In genomic region chr6:3805448-3806123, GRCh38 we compare ENCODE assay signal across 1 cellular context.
TF ChIP-seq lines count a peak whose summit lies in the region.

No MANE protein-coding gene starts in this region.

TF ChIP-seq in HepG2, 621 proteins besides CTCF, POLR2A, EP300 and RAD21 (continued from another document and continues in another):
- peak; percentile 92; the same call in 1 of the 2 replicates for TF ChIP-seq FOXO4 (CRISPR knock-in tag; conservative IDR thresholded peaks at IDR 0.05)
- peak; percentile 57; the same call in 1 of the 2 replicates for TF ChIP-seq FOXK2 (IDR thresholded peaks at IDR 0.05)
- TF ChIP-seq FOXA1 (IDR thresholded peaks at IDR 0.05), result no peak
- no peak for TF ChIP-seq FOXA1 (CRISPR knock-in tag; IDR thresholded peaks at IDR 0.05)
- peak; percentile 40; the same call in 1 of the 2 replicates for TF ChIP-seq CEBPB (IDR thresholded peaks at IDR 0.05; ENCODE audit: borderline replicate concordance, low read depth, low read length)
- TF ChIP-seq DBP (CRISPR knock-in tag; IDR thresholded peaks at IDR 0.05; ENCODE audit: not compliant biosample characterization), result no peak
- no peak for TF ChIP-seq ZC3H13 (CRISPR knock-in tag; IDR thresholded peaks at IDR 0.05)
- peak; percentile 39; the same call in 1 of the 2 replicates for TF ChIP-seq MNT (IDR thresholded peaks at IDR 0.05)
- 0 out of 4 replicates have a peak, but pooled peaks of 1 of the 2 experiments have one; percentile 41 for TF ChIP-seq ATF4 (CRISPR knock-in tag; IDR thresholded peaks at IDR 0.05)
- TF ChIP-seq ZBTB49 (CRISPR knock-in tag; IDR thresholded peaks at IDR 0.05; ENCODE audit: borderline replicate concordance), result 0 out of 2 replicates have a peak, but pooled peaks have one; percentile 51
- TF ChIP-seq, protein P1, sequence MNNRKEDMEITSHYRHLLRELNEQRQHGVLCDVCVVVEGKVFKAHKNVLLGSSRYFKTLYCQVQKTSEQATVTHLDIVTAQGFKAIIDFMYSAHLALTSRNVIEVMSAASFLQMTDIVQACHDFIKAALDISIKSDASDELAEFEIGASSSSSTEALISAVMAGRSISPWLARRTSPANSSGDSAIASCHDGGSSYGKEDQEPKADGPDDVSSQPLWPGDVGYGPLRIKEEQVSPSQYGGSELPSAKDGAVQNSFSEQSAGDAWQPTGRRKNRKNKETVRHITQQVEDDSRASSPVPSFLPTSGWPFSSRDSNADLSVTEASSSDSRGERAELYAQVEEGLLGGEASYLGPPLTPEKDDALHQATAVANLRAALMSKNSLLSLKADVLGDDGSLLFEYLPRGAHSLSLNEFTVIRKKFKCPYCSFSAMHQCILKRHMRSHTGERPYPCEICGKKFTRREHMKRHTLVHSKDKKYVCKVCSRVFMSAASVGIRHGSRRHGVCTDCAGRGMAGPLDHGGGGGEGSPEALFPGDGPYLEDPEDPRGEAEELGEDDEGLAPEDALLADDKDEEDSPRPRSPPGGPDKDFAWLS (CRISPR knock-in tag; IDR thresholded peaks at IDR 0.05; ENCODE audit: borderline replicate concordance), result no peak
- TF ChIP-seq LCORL (IDR thresholded peaks at IDR 0.05), result no peak
- TF ChIP-seq LCORL (CRISPR knock-in tag; IDR thresholded peaks at IDR 0.05), result 0 out of 2 replicates have a peak, but pooled peaks have one; percentile 12
- TF ChIP-seq ISX (CRISPR knock-in tag; conservative IDR thresholded peaks at IDR 0.05), result no peak
- TF ChIP-seq THAP11 (CRISPR knock-in tag; IDR thresholded peaks at IDR 0.05), result 0 out of 2 replicates have a peak, but pooled peaks have one; percentile 24
- TF ChIP-seq RORA (CRISPR knock-in tag; IDR thresholded peaks at IDR 0.05), result no peak
- TF ChIP-seq HMG20A (CRISPR knock-in tag; IDR thresholded peaks at IDR 0.05; ENCODE audit: borderline replicate concordance), result peak; percentile 36; the same call in 1 of the 2 replicates
- TF ChIP-seq MEIS1 (CRISPR knock-in tag; IDR thresholded peaks at IDR 0.05; ENCODE audit: borderline replicate concordance), result no peak
- TF ChIP-seq HOXA5 (CRISPR knock-in tag; IDR thresholded peaks at IDR 0.05), result 0 out of 2 replicates have a peak, but pooled peaks have one; percentile 11
- 0 out of 2 replicates have a peak, but pooled peaks have one; percentile 1 for TF ChIP-seq MED13 (CRISPR knock-in tag; IDR thresholded peaks at IDR 0.05)
- TF ChIP-seq ZBTB21 (CRISPR knock-in tag; IDR thresholded peaks at IDR 0.05), result peak; percentile 87
- peak; percentile 76 for TF ChIP-seq CEBPG (CRISPR knock-in tag; IDR thresholded peaks at IDR 0.05)
- no peak for TF ChIP-seq SOX13 (IDR thresholded peaks at IDR 0.05)
- TF ChIP-seq SOX13 (CRISPR knock-in tag; conservative IDR thresholded peaks at IDR 0.05 in 1 of 2, IDR thresholded peaks at IDR 0.05 in 1 of 2), result peak in 1 of 2 experiments; percentile 21; a peak in 1 of 4 replicates
- 0 out of 2 replicates have a peak, but pooled peaks have one; percentile 14 for TF ChIP-seq ZNF792 (CRISPR knock-in tag; IDR thresholded peaks at IDR 0.05)
- peak; percentile 82; the same call in 1 of the 2 replicates for TF ChIP-seq ZNF567 (CRISPR knock-in tag; IDR thresholded peaks at IDR 0.05; ENCODE audit: borderline replicate concordance)
- TF ChIP-seq HOXA3 (CRISPR knock-in tag; IDR thresholded peaks at IDR 0.05), result peak; percentile 27; the same call in 1 of the 2 replicates
- TF ChIP-seq GABPA (IDR thresholded peaks at IDR 0.05; ENCODE audit: low read depth, low read length), result peak; percentile 48
- TF ChIP-seq GABPA (CRISPR knock-in tag; IDR thresholded peaks at IDR 0.05; ENCODE audit: low read depth), result peak; percentile 90
- TF ChIP-seq PAX8 (CRISPR knock-in tag; IDR thresholded peaks at IDR 0.05; ENCODE audit: borderline replicate concordance), result no peak
- TF ChIP-seq HNRNPLL (IDR thresholded peaks at IDR 0.05; ENCODE audit: low read depth, low read length, poor library complexity, severe bottlenecking), result no peak
- 0 out of 2 replicates have a peak, but pooled peaks have one; percentile 17 for TF ChIP-seq PPARG (CRISPR knock-in tag; conservative IDR thresholded peaks at IDR 0.05)
- no peak for TF ChIP-seq ZNF772 (CRISPR knock-in tag; IDR thresholded peaks at IDR 0.05)
- TF ChIP-seq SMC3 (IDR thresholded peaks at IDR 0.05; ENCODE audit: low read length), result 0 out of 2 replicates have a peak, but pooled peaks have one; percentile 2
- TF ChIP-seq YEATS2 (CRISPR knock-in tag; IDR thresholded peaks at IDR 0.05; ENCODE audit: borderline replicate concordance), result peak; percentile 30; the same call in 1 of the 2 replicates
- no peak; the same call in 1 of the 2 replicates for TF ChIP-seq ZNF44 (CRISPR knock-in tag; IDR thresholded peaks at IDR 0.05)
- 0 out of 2 replicates have a peak, but pooled peaks have one; percentile 1 for TF ChIP-seq HNF4G (IDR thresholded peaks at IDR 0.05; ENCODE audit: borderline replicate concordance, low read depth, low read length)
- no peak for TF ChIP-seq HNF4G (CRISPR knock-in tag; IDR thresholded peaks at IDR 0.05; ENCODE audit: borderline replicate concordance, low read depth)
- TF ChIP-seq ZNF552 (CRISPR knock-in tag; IDR thresholded peaks at IDR 0.05; ENCODE audit: borderline replicate concordance), result no peak
- no peak for TF ChIP-seq NR2F6 (IDR thresholded peaks at IDR 0.05)
- TF ChIP-seq NR2F6 (CRISPR knock-in tag; IDR thresholded peaks at IDR 0.05), result peak; percentile 40; the same call in 1 of the 2 replicates
- no peak for TF ChIP-seq MXD1 (CRISPR knock-in tag; IDR thresholded peaks at IDR 0.05)
- TF ChIP-seq FOXK1 (CRISPR knock-in tag; IDR thresholded peaks at IDR 0.05; ENCODE audit: borderline replicate concordance, low read depth), result peak; percentile 91; the same call in 1 of the 2 replicates
- TF ChIP-seq, protein P2, sequence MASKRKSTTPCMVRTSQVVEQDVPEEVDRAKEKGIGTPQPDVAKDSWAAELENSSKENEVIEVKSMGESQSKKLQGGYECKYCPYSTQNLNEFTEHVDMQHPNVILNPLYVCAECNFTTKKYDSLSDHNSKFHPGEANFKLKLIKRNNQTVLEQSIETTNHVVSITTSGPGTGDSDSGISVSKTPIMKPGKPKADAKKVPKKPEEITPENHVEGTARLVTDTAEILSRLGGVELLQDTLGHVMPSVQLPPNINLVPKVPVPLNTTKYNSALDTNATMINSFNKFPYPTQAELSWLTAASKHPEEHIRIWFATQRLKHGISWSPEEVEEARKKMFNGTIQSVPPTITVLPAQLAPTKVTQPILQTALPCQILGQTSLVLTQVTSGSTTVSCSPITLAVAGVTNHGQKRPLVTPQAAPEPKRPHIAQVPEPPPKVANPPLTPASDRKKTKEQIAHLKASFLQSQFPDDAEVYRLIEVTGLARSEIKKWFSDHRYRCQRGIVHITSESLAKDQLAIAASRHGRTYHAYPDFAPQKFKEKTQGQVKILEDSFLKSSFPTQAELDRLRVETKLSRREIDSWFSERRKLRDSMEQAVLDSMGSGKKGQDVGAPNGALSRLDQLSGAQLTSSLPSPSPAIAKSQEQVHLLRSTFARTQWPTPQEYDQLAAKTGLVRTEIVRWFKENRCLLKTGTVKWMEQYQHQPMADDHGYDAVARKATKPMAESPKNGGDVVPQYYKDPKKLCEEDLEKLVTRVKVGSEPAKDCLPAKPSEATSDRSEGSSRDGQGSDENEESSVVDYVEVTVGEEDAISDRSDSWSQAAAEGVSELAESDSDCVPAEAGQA (IDR thresholded peaks at IDR 0.05; ENCODE audit: low read depth), result 0 out of 2 replicates have a peak, but pooled peaks have one; percentile 63
- TF ChIP-seq, protein P2 (CRISPR knock-in tag; IDR thresholded peaks at IDR 0.05; ENCODE audit: borderline replicate concordance), result no peak
- no peak for TF ChIP-seq FOXM1 (CRISPR knock-in tag; IDR thresholded peaks at IDR 0.05)
- peak; percentile 86; the same call in 1 of the 2 replicates for TF ChIP-seq ZBTB39 (CRISPR knock-in tag; IDR thresholded peaks at IDR 0.05)
- TF ChIP-seq ZNF441 (CRISPR knock-in tag; IDR thresholded peaks at IDR 0.05; ENCODE audit: borderline replicate concordance), result no peak
